In the genomic region with DNA sequence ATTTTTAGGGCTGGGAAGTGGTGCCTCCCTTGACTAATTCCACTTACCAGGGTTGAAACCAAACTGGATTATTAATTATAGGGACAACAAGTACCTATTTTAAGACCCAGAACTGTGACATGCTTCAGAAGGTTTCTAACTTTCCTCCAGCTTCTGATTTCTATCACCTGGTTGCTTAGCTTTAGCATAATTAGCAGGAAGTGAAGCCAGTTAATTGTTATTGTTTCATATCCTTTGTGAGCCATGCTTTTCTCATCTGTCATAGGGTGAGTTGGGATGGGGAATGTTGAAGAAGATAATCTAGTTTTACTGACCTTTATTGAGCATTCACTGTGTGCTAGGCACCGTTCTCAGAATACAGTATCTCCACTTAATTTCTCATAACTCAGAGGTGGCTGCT, we compare ENCODE assay signal across 11 cellular contexts. TPM values are rescaled to one million over a fixed set of nuclear protein-coding genes. Genes with fewer than 3 reads are reported as not detected.
A peak's percentile ranks its signal among the peaks of the same experiment; 100 is the strongest.
DNase-seq lines count a peak whose midpoint lies in the region; ATAC-seq, FAIRE-seq and TF ChIP-seq lines count a peak whose summit lies in the region.
"Had no signal": no experiment of that assay in that cellular context is flagged by ENCODE, and none has a peak within 500 bp of the region (broad histone marks: within the 10 kb centered on the region; RNA-seq: fewer than 3 reads in every experiment).

No MANE protein-coding gene starts in this region.

- H3K4me1 Mint-ChIP-seq in CD8-positive, alpha-beta T cell (ENCODE audit: low read depth): peaks cover 70% of the 10 kb centered on the region
- H3K4me1 Mint-ChIP-seq in endodermal cell (peaks cover 53% of the 10 kb centered on the region), neural crest cell (peaks cover 21% of the 10 kb centered on the region)

- H3K27me3 Mint-ChIP-seq in CD8-positive, alpha-beta T cell (ENCODE audit: low read depth): no peaks in the 10 kb centered on the region
- peaks cover 4% of the 10 kb centered on the region for H3K27me3 Mint-ChIP-seq in endodermal cell (ENCODE audit: insufficient read depth)
- H3K27me3 Mint-ChIP-seq in neural crest cell (ENCODE audit: low read depth): peaks cover 13% of the 10 kb centered on the region
- H3K27me3 Mint-ChIP-seq: activated naive CD8-positive, alpha-beta T cell treated with anti-CD3 and anti-CD28 coated beads, Interleukin-2, amount 10 ng/mL, durations not matched to agents 7 days and 5 days had no signal

- no peak for TF ChIP-seq CTCF in CD8-positive, alpha-beta T cell (IDR thresholded peaks at IDR 0.05)
- TF ChIP-seq CTCF in MM.1S (IDR thresholded peaks at IDR 0.05; ENCODE audit: low read length) (no peak), endodermal cell (conservative IDR thresholded peaks at IDR 0.05) (no peak), neural crest cell (conservative IDR thresholded peaks at IDR 0.05) (no peak), pancreas (IDR thresholded peaks at IDR 0.05) (no peak)

- H3K4me2 ChIP-seq in MM.1S (ENCODE audit: low read depth, low read length): 0 out of 2 replicates have a peak overlapping the region, but pooled peaks have one; percentile 12

- H3K9ac ChIP-seq in MM.1S (ENCODE audit: low read length) (no peak overlapping the region), endodermal cell (ENCODE audit: extremely low read depth, low read length, poor library complexity, severe bottlenecking) (peak overlapping the region; percentile 81)

- CTCF ChIA-PET in CD8-positive, alpha-beta T cell (lab: Charles Lee): interaction anchor here (0.9 to 6.9 kb wide), 6 partner anchors 14 to 564 kb away, joined by 3 to 83 read pairs (median 4); no protein-coding TSS in a partner anchor

- peaks cover 9% of the 10 kb centered on the region for H3K36me3 ChIP-seq in CD8-positive, alpha-beta T cell (ENCODE audit: insufficient read depth, low read length)
- H3K36me3 ChIP-seq in MM.1S (replicated peaks; ENCODE audit: insufficient read depth, low read length) (no peaks in the 10 kb centered on the region), endodermal cell (ENCODE audit: control insufficient read depth, insufficient read depth, low read length) (peaks cover 30% of the 10 kb centered on the region), pancreas (no peaks in the 10 kb centered on the region)

- no peaks in the 10 kb centered on the region for H3K27me3 ChIP-seq in CD8-positive, alpha-beta T cell (ENCODE audit: insufficient read depth, low read length)
- no peaks in the 10 kb centered on the region for H3K27me3 ChIP-seq in MM.1S (replicated peaks; ENCODE audit: insufficient read depth, low read length)
- H3K27me3 ChIP-seq in endodermal cell (ENCODE audit: control insufficient read depth, insufficient read depth, low read length, poor library complexity, severe bottlenecking): no peaks in the 10 kb centered on the region
- H3K27me3 ChIP-seq in pancreas: no peaks in the 10 kb centered on the region

- POLR2A ChIA-PET in CD8-positive, alpha-beta T cell (lab: Charles Lee): interaction anchor here (0.6 to 1.5 kb wide), 4 partner anchors 10 to 83 kb away, joined by 3 to 8 read pairs (median 4); no protein-coding TSS in a partner anchor

- no peak for ATAC-seq in CD8-positive, alpha-beta T cell
- no peak for ATAC-seq in pancreas
- ATAC-seq in HG03457 (IDR thresholded peaks at IDR 0.05; ENCODE audit: unreplicated experiment): no peak
- ATAC-seq: sciatic nerve had no signal

- peak overlapping the region; percentile 89 for H3K4me3 Mint-ChIP-seq in CD8-positive, alpha-beta T cell
- peak overlapping the region; percentile 64 for H3K4me3 Mint-ChIP-seq in endodermal cell
- peak overlapping the region; percentile 56 for H3K4me3 Mint-ChIP-seq in neural crest cell
- H3K4me3 Mint-ChIP-seq: activated naive CD8-positive, alpha-beta T cell treated with anti-CD3 and anti-CD28 coated beads, Interleukin-2, amount 10 ng/mL, durations not matched to agents 7 days and 5 days had no signal

- H3K4me3 ChIP-seq in CD8-positive, alpha-beta T cell (ENCODE audit: low read depth, low read length): no peak overlapping the region
- H3K4me3 ChIP-seq in MM.1S (ENCODE audit: low read length): no peak overlapping the region
- H3K4me3 ChIP-seq in endodermal cell (ENCODE audit: low read length): peak overlapping the region; percentile 95
- H3K4me3 ChIP-seq in pancreas: no peak overlapping the region

- H3K27ac Mint-ChIP-seq in CD8-positive, alpha-beta T cell: peak overlapping the region; percentile 27
- peak overlapping the region; percentile 75 for H3K27ac Mint-ChIP-seq in endodermal cell
- no peak overlapping the region for H3K27ac Mint-ChIP-seq in neural crest cell (ENCODE audit: unreplicated experiment)
- H3K27ac Mint-ChIP-seq: activated naive CD8-positive, alpha-beta T cell treated with anti-CD3 and anti-CD28 coated beads, Interleukin-2, amount 10 ng/mL, durations not matched to agents 7 days and 5 days had no signal

- 57% methylated on average over 1 of the region's 1 CpG; no CpG with 5 or more reads in 1 of the 2 experiments for WGBS in endodermal cell (ENCODE audit: insufficient coverage in 1 of 2, insufficient read length in 1 of 2), 2 experiments
- 51 to 68% methylated on average over 1 of the region's 1 CpG for WGBS in pancreas, 2 donors

- H3K9me3 ChIP-seq in CD8-positive, alpha-beta T cell (ENCODE audit: low read length): no peaks in the 10 kb centered on the region
- H3K9me3 ChIP-seq in MM.1S (replicated peaks; ENCODE audit: insufficient read depth, low read length): no peaks in the 10 kb centered on the region
- no peaks in the 10 kb centered on the region for H3K9me3 ChIP-seq in endodermal cell (ENCODE audit: control insufficient read depth, low read length)
- H3K9me3 ChIP-seq in pancreas: no peaks in the 10 kb centered on the region

- FAIRE-seq in pancreas (lab: Jason Lieb, UNC): no peak
- FAIRE-seq: endometrium had no signal

- no peak overlapping the region for H3K27ac ChIP-seq in CD8-positive, alpha-beta T cell (ENCODE audit: low read depth, low read length)
- H3K27ac ChIP-seq in MM.1S (ENCODE audit: low read length) (no peak overlapping the region; the same call in 1 of the 2 replicates), endodermal cell (ENCODE audit: low read depth, low read length) (no peak overlapping the region), pancreas (no peak overlapping the region)

- H3K79me2 ChIP-seq in MM.1S (ENCODE audit: low read length): peaks cover 44% of the 10 kb centered on the region

- peaks cover 61% of the 10 kb centered on the region for H3K36me3 Mint-ChIP-seq in CD8-positive, alpha-beta T cell
- H3K36me3 Mint-ChIP-seq in endodermal cell (ENCODE audit: low read depth) (peaks cover 21% of the 10 kb centered on the region), neural crest cell (ENCODE audit: low read depth) (no peaks in the 10 kb centered on the region)

- H4K20me1 ChIP-seq in MM.1S (ENCODE audit: insufficient read depth, low read length): no peaks in the 10 kb centered on the region

- no peak for DNase-seq in CD8-positive, alpha-beta T cell
- DNase-seq in MM.1S (no peak), endodermal cell (no peak), neural crest cell (ENCODE audit: low read depth, low spot score) (no peak), pancreas (no peak), OCI-M1 (lab: John Stamatoyannopoulos, UW) (no peak)
- DNase-seq in stimulated activated CD4-positive, alpha-beta T cell treated with anti-CD3 and anti-CD28 coated beads, Interleukin-1b, Interleukin-23, amount 100 ng/mL, for 48 hours: no peak
- DNase-seq: activated naive CD8-positive, alpha-beta T cell treated with anti-CD3 and anti-CD28 coated beads, Interleukin-2, amount 10 ng/mL, durations not matched to agents 7 days and 5 days had no signal

- peaks cover 10% of the 10 kb centered on the region for H3F3A ChIP-seq in MM.1S (ENCODE audit: insufficient read depth, low read length)

- H3K9me3 Mint-ChIP-seq in CD8-positive, alpha-beta T cell: no peaks in the 10 kb centered on the region
- H3K9me3 Mint-ChIP-seq in endodermal cell (no peaks in the 10 kb centered on the region), neural crest cell (no peaks in the 10 kb centered on the region)
- H3K9me3 Mint-ChIP-seq: activated naive CD8-positive, alpha-beta T cell treated with anti-CD3 and anti-CD28 coated beads, Interleukin-2, amount 10 ng/mL, durations not matched to agents 7 days and 5 days had no signal

- H2AFZ ChIP-seq in MM.1S (ENCODE audit: low read length): no peak overlapping the region

- intact Hi-C loops in CD8-positive, alpha-beta T cell (cut with DNase I, micrococcal nuclease): loop anchor here (5.0 kb wide), 5 partner anchors 58 to 1528 kb away; a partner anchor contains a TSS
- intact Hi-C loops in pancreas (cut with DNase I): no loop called here

- H3K9me2 ChIP-seq in MM.1S (replicated peaks; ENCODE audit: insufficient read depth, low read length): no peaks in the 10 kb centered on the region

- peaks cover 49% of the 10 kb centered on the region for H3K4me1 ChIP-seq in CD8-positive, alpha-beta T cell (ENCODE audit: insufficient read depth, low read length)
- peaks cover 21% of the 10 kb centered on the region for H3K4me1 ChIP-seq in MM.1S (ENCODE audit: low read length)
- peaks cover 17% of the 10 kb centered on the region for H3K4me1 ChIP-seq in endodermal cell (ENCODE audit: control insufficient read depth, insufficient read depth, low read length)
- H3K4me1 ChIP-seq in pancreas: peaks cover 25 to 46% (median 45%) of the 10 kb centered on the region in 3 donors

RNA-seq across cellular contexts. Expression of a gene that starts 3.2 kb away (rescaled TPM):
- total RNA-seq in CD8-positive, alpha-beta T cell: 1,000 to 10,000 TPM; 1,051 to 1,071 TPM
- total RNA-seq in endodermal cell (10 to 100 TPM; 80.1 to 97.2 TPM), neural crest cell (25.0 and 25.7 TPM in 2 replicates), pancreas (10 to 100 TPM; 22.8 to 53.2 (median 27.1) TPM)
- 61.2 TPM for polyA plus RNA-seq in endodermal cell (2013, experiment 1 of 2)
- 61.6 TPM for polyA plus RNA-seq in endodermal cell (2013, experiment 2 of 2)
- polyA plus RNA-seq in pancreas: 10 to 100 TPM; 20.6 to 42.1 TPM

Comparison
In these comparisons a context has a peak if more than half of its experiments do, and no peak if none do; other contexts are left out.
1. RNA of a gene that starts 3.2 kb away (total RNA-seq): 1,051 to 1,071 TPM in CD8-positive, alpha-beta T cell; 80.1 to 97.2 TPM in endodermal cell, 22.8 to 53.2 TPM in pancreas and 25.0 to 25.7 TPM in neural crest cell; every median in the first group is over 10 times any median in the second.
2. intact Hi-C loops: an anchor here in CD8-positive, alpha-beta T cell (5.0 kb wide); none called in pancreas.
3. Peak in every context shown above with its lines, with median percentiles within 50 percentile points of each other: H3K4me3 Mint-ChIP-seq.